In the genomic region with DNA sequence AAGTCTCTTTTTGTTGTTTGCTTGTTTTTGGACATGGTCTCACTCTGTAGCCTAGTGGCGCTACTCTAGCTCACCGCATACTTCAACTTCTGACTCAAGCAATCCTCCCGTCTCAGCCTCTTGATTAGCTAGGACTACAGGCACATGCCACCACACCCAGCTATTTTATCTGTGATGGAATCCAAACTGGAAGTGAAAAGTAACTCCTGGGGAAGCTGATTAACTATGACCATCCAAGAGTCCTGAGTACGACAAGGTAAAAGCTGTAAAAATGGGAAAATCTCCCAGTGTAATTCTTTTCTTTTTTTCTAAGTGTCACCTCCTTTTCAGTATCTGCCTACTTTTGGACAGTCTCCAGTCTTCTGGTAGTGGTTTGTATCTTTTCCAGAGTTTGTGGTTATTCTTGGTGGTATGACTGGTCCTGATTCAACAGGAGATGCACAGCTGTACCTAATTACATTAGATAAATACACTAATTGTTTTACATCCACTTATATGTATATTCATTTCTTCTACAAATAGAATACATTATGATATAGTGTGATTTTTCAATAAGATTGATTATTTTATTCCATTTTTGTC, we compare ENCODE assay signal across 21 cellular contexts.
DNase-seq lines count a peak whose midpoint lies in the region; ATAC-seq and TF ChIP-seq lines count a peak whose summit lies in the region.
"Had no signal": no experiment of that assay in that cellular context is flagged by ENCODE, and none has a peak within 500 bp of the region (broad histone marks: within the 10 kb centered on the region; RNA-seq: fewer than 3 reads in every experiment).

No MANE protein-coding gene starts in this region.

- no peak overlapping the region for H2AFZ ChIP-seq in GM23248

- H3K27me3 ChIP-seq in GM23248 (replicated peaks; ENCODE audit: insufficient read depth) = no peaks in the 10 kb centered on the region
- H3K27me3 ChIP-seq in brain microvascular endothelial cell (replicated peaks) = no peaks in the 10 kb centered on the region
- no peaks in the 10 kb centered on the region for H3K27me3 ChIP-seq in BE2C
- no peaks in the 10 kb centered on the region for H3K27me3 ChIP-seq in body of pancreas
- H3K27me3 ChIP-seq: cardiac muscle cell, transverse colon had no signal

- in situ Hi-C loops in GM23248 (cut with MboI) (no loop called here), brain microvascular endothelial cell (cut with HindIII; ENCODE audit: low pct_ligation_motif_present, low sequenced_read_pairs) (no loop called here)

- ATAC-seq in body of pancreas = no peak
- no peak for ATAC-seq in HG03469 (IDR thresholded peaks at IDR 0.05; ENCODE audit: unreplicated experiment)
- ATAC-seq: activated CD8-positive, alpha-beta T cell treated with anti-CD3 and anti-CD28 coated beads for 36 hours; HCT116; left ventricle myocardium superior; T-cell had no signal

- no peaks in the 10 kb centered on the region for H3K79me2 ChIP-seq in GM23248 (ENCODE audit: insufficient read depth)

- TF ChIP-seq POLR2A in body of pancreas (IDR thresholded peaks at IDR 0.05) = no peak

- H3K4me3 ChIP-seq in GM23248 = no peak overlapping the region
- H3K4me3 ChIP-seq in brain microvascular endothelial cell (ENCODE audit: low read depth, low read length) = no peak overlapping the region
- H3K4me3 ChIP-seq in BE2C (ENCODE audit: low read depth, low read length) = no peak overlapping the region
- no peak overlapping the region for H3K4me3 ChIP-seq in body of pancreas
- H3K4me3 ChIP-seq: cardiac muscle cell, transverse colon had no signal

- H3K9me3 ChIP-seq in GM23248 (ENCODE audit: low read depth) (no peaks in the 10 kb centered on the region), BE2C (no peaks in the 10 kb centered on the region), body of pancreas (no peaks in the 10 kb centered on the region)
- H3K9me3 ChIP-seq: transverse colon had no signal

- H3K36me3 ChIP-seq in GM23248 (ENCODE audit: low read depth) (no peaks in the 10 kb centered on the region), brain microvascular endothelial cell (replicated peaks) (no peaks in the 10 kb centered on the region), BE2C (no peaks in the 10 kb centered on the region), body of pancreas (replicated peaks in 1 of 2; ENCODE audit: insufficient read depth in 1 of 2, low read depth in 2 of 2) (no peaks in the 10 kb centered on the region)
- H3K36me3 ChIP-seq: cardiac muscle cell, transverse colon had no signal

- H3K4me1 ChIP-seq in GM23248 (ENCODE audit: insufficient read depth) (peaks cover 43% of the 10 kb centered on the region), BE2C (peaks cover 4% of the 10 kb centered on the region), body of pancreas (no peaks in the 10 kb centered on the region)
- H3K4me1 ChIP-seq: transverse colon had no signal

- peaks cover 35% of the 10 kb centered on the region for H3F3A ChIP-seq in GM23248 (ENCODE audit: insufficient read depth)

- peak overlapping the region; percentile 27 for H3K4me2 ChIP-seq in GM23248 (ENCODE audit: unreplicated experiment)

- no peaks in the 10 kb centered on the region for H3K9me2 ChIP-seq in GM23248 (ENCODE audit: insufficient read depth)

- peak; percentile 61 for DNase-seq in A172 (ENCODE audit: low spot score)
- DNase-seq in GM23248 = peak; percentile 77
- peak; percentile 73 for DNase-seq in LHCN-M2 (ENCODE audit: low read depth)
- DNase-seq in brain microvascular endothelial cell = peak; percentile 41
- no peak for DNase-seq in BE2C
- no peak for DNase-seq in NCI-H2081 (lab: John Stamatoyannopoulos, UW)
- no peak for DNase-seq in body of pancreas
- DNase-seq: activated CD8-positive, alpha-beta T cell treated with anti-CD3 and anti-CD28 coated beads for 36 hours; activated T-cell treated with anti-CD3 and anti-CD28 coated beads, Interleukin-2, amount 50 U/mL, for 48 hours; CD4-positive, alpha-beta T cell; DMS79 treated with DMSO at 0.1 percent for 48 hours; glutamatergic neuron; left ventricle myocardium superior; NCI-H1694 treated with DMSO at 0.1 percent for 48 hours; nucleus accumbens; stimulated activated naive CD4-positive, alpha-beta T cell treated with Interleukin-2 at 50 U/mL for 16 hours; T-cell; transverse colon had no signal

- intact Hi-C loops in body of pancreas (cut with DNase I) = no loop called here

- no peak overlapping the region for H3K9ac ChIP-seq in GM23248

- H3K27ac ChIP-seq in GM23248 = 0 out of 2 replicates have a peak overlapping the region, but pooled peaks have one; percentile 10
- H3K27ac ChIP-seq in brain microvascular endothelial cell = no peak overlapping the region
- no peak overlapping the region for H3K27ac ChIP-seq in body of pancreas
- H3K27ac ChIP-seq: transverse colon had no signal

- WGBS in GM23248 (ENCODE audit: low coverage in 1 of 2, low lambda C conversion rate in 2 of 2, missing lambda C conversion rate in 2 of 2), 2 experiments = 32 to 39% methylated on average over 4 of the region's 4 CpGs
- WGBS in body of pancreas, 2 donors = 74 to 85% methylated on average over 4 of the region's 4 CpGs

- H4K20me1 ChIP-seq in GM23248 (ENCODE audit: insufficient read depth) = no peaks in the 10 kb centered on the region

- TF ChIP-seq CTCF in brain microvascular endothelial cell (IDR thresholded peaks at IDR 0.05; ENCODE audit: low read depth, low read length, missing control alignments) (no peak), BE2C (IDR thresholded peaks at IDR 0.05; ENCODE audit: low read depth, low read length) (no peak), body of pancreas (IDR thresholded peaks at IDR 0.05) (no peak)

Comparison
In these comparisons a context has a peak if more than half of its experiments do, and no peak if none do; other contexts are left out.
1. DNase-seq: peak in A172 (single experiment), GM23248 (single experiment), LHCN-M2 (single experiment) and brain microvascular endothelial cell (single experiment); none in BE2C (single experiment), NCI-H2081 (0 of 2) and body of pancreas (0 of 4).